In genomic region chr7:122532406-122533269, GRCh38 we compare ENCODE assay signal across 11 cellular contexts.
A peak's percentile ranks its signal among the peaks of the same experiment; 100 is the strongest.
DNase-seq lines count a peak whose midpoint lies in the region; ATAC-seq and TF ChIP-seq lines count a peak whose summit lies in the region.
"Had no signal": no experiment of that assay in that cellular context is flagged by ENCODE, and none has a peak within 500 bp of the region (broad histone marks: within the 10 kb centered on the region; RNA-seq: fewer than 3 reads in every experiment).

No MANE protein-coding gene starts in this region.

- H3K4me3 ChIP-seq in NB4 (ENCODE audit: low read depth, low read length): no peak overlapping the region

- no peak for TF ChIP-seq POLR2A in NB4 (IDR thresholded peaks at IDR 0.05; ENCODE audit: extremely low read depth, insufficient read length)

- ATAC-seq in GM19463 (IDR thresholded peaks at IDR 0.05; ENCODE audit: unreplicated experiment): no peak
- no peak for ATAC-seq in HG02884 (IDR thresholded peaks at IDR 0.05; ENCODE audit: unreplicated experiment)

- no peaks in the 10 kb centered on the region for H3K27me3 Mint-ChIP-seq in endothelial cell (ENCODE audit: unreplicated experiment)
- H3K27me3 Mint-ChIP-seq: CD4-positive, alpha-beta T cell had no signal

- H3K4me1 Mint-ChIP-seq in endothelial cell (ENCODE audit: unreplicated experiment): no peaks in the 10 kb centered on the region

- no peak overlapping the region for H3K4me3 Mint-ChIP-seq in endothelial cell (ENCODE audit: unreplicated experiment)
- H3K4me3 Mint-ChIP-seq: CD4-positive, alpha-beta T cell had no signal

- H3K36me3 Mint-ChIP-seq in endothelial cell (ENCODE audit: low read depth, unreplicated experiment): no peaks in the 10 kb centered on the region

- DNase-seq in NCI-H2227 treated with DMSO at 0.1 percent for 48 hours (lab: John Stamatoyannopoulos, UW) (peak; percentile 1), NCI-H2227 (lab: John Stamatoyannopoulos, UW; ENCODE audit: unreplicated experiment) (no peak), NB4 (ENCODE audit: low read depth) (peak; percentile 25), endothelial cell (ENCODE audit: low spot score) (no peak), renal cortical epithelial cell (ENCODE audit: low read depth) (peak; percentile 20), NCI-H1930 (lab: John Stamatoyannopoulos, UW) (no peak)
- DNase-seq: activated gamma-delta T cell; CD4-positive, alpha-beta T cell; H7 had no signal

- H3K27ac Mint-ChIP-seq in endothelial cell (ENCODE audit: unreplicated experiment): no peak overlapping the region
- H3K27ac Mint-ChIP-seq: CD4-positive, alpha-beta T cell had no signal

- H3K9me3 Mint-ChIP-seq in endothelial cell (ENCODE audit: unreplicated experiment): no peaks in the 10 kb centered on the region
- H3K9me3 Mint-ChIP-seq: CD4-positive, alpha-beta T cell had no signal

- peak; percentile 28 for TF ChIP-seq CTCF in NB4 (IDR thresholded peaks at IDR 0.05; ENCODE audit: low read depth, low read length)
- peak; percentile 78 for TF ChIP-seq CTCF in endothelial cell (IDR thresholded peaks at IDR 0.05; ENCODE audit: unreplicated experiment)

Comparison
In these comparisons a context has a peak if more than half of its experiments do, and no peak if none do; other contexts are left out.
1. DNase-seq: peak in NCI-H2227 treated with DMSO at 0.1 percent for 48 hours (single experiment), NB4 (single experiment) and renal cortical epithelial cell (single experiment); none in NCI-H2227 (single experiment), endothelial cell (single experiment) and NCI-H1930 (0 of 2).